1 cellular context compared by ENCODE assay signal in genomic region chr5:122076669-122077450, GRCh38.
A peak's percentile ranks its signal among the peaks of the same experiment; 100 is the strongest.
TF ChIP-seq lines count a peak whose summit lies in the region.

No MANE protein-coding gene starts in this region.

TF ChIP-seq in HepG2, 621 proteins besides CTCF, POLR2A, EP300 and RAD21 (continued from another document and continues in another):
- TF ChIP-seq STAT6 (CRISPR knock-in tag; IDR thresholded peaks at IDR 0.05; ENCODE audit: borderline replicate concordance) = no peak
- no peak for TF ChIP-seq FUBP1 (CRISPR knock-in tag; IDR thresholded peaks at IDR 0.05; ENCODE audit: borderline replicate concordance)
- TF ChIP-seq ZNF850 (CRISPR knock-in tag; conservative IDR thresholded peaks at IDR 0.05) = no peak
- TF ChIP-seq TFDP1 (CRISPR knock-in tag; IDR thresholded peaks at IDR 0.05; ENCODE audit: borderline replicate concordance) = peak; percentile 57; the same call in 1 of the 2 replicates
- TF ChIP-seq ZBTB20 (CRISPR knock-in tag; IDR thresholded peaks at IDR 0.05; ENCODE audit: borderline replicate concordance, low read depth) = no peak
- no peak for TF ChIP-seq KLF9 (CRISPR knock-in tag; IDR thresholded peaks at IDR 0.05; ENCODE audit: low read depth)
- TF ChIP-seq ADNP (CRISPR knock-in tag; IDR thresholded peaks at IDR 0.05) = peak; percentile 20; the same call in 1 of the 2 replicates
- TF ChIP-seq ZNF12 (CRISPR knock-in tag; IDR thresholded peaks at IDR 0.05) = no peak
- no peak for TF ChIP-seq ZNF484 (CRISPR knock-in tag; IDR thresholded peaks at IDR 0.05; ENCODE audit: borderline replicate concordance, low read depth)
- TF ChIP-seq ZNF510 (CRISPR knock-in tag; IDR thresholded peaks at IDR 0.05; ENCODE audit: low read depth) = no peak
- TF ChIP-seq CSRNP1 (CRISPR knock-in tag; IDR thresholded peaks at IDR 0.05) = no peak
- no peak for TF ChIP-seq ELF4 (CRISPR knock-in tag; IDR thresholded peaks at IDR 0.05; ENCODE audit: borderline replicate concordance)
- TF ChIP-seq SRSF9 (IDR thresholded peaks at IDR 0.05; ENCODE audit: borderline replicate concordance, insufficient read depth, low read depth, low read length, poor library complexity, severe bottlenecking) = no peak
- TF ChIP-seq E2F5 (CRISPR knock-in tag; conservative IDR thresholded peaks at IDR 0.05) = no peak
- TF ChIP-seq PTBP1 (IDR thresholded peaks at IDR 0.05; ENCODE audit: low read depth, low read length, poor library complexity, severe bottlenecking) = no peak
- no peak for TF ChIP-seq CHCHD3 (CRISPR knock-in tag; IDR thresholded peaks at IDR 0.05)
- TF ChIP-seq ZNF367 (CRISPR knock-in tag; IDR thresholded peaks at IDR 0.05; ENCODE audit: borderline replicate concordance) = no peak
- peak; percentile 25; the same call in 1 of the 2 replicates for TF ChIP-seq EED (CRISPR knock-in tag; IDR thresholded peaks at IDR 0.05)
- no peak for TF ChIP-seq ZNF644 (CRISPR knock-in tag; IDR thresholded peaks at IDR 0.05; ENCODE audit: low read depth)
- TF ChIP-seq SIN3B (IDR thresholded peaks at IDR 0.05; ENCODE audit: low read length) = no peak
- peak; percentile 86 for TF ChIP-seq SALL1 (CRISPR knock-in tag; IDR thresholded peaks at IDR 0.05)
- TF ChIP-seq RFX3 (CRISPR knock-in tag; IDR thresholded peaks at IDR 0.05) = no peak
- no peak for TF ChIP-seq ZBTB2 (CRISPR knock-in tag; IDR thresholded peaks at IDR 0.05; ENCODE audit: low read depth)
- no peak for TF ChIP-seq ZNF24 (IDR thresholded peaks at IDR 0.05)
- no peak for TF ChIP-seq HNRNPUL1 (IDR thresholded peaks at IDR 0.05; ENCODE audit: low read depth, low read length)
- TF ChIP-seq GMEB2 (CRISPR knock-in tag; IDR thresholded peaks at IDR 0.05; ENCODE audit: low read depth) = no peak
- TF ChIP-seq TRIM24 (CRISPR knock-in tag; IDR thresholded peaks at IDR 0.05) = no peak
- no peak for TF ChIP-seq ZFP82 (CRISPR knock-in tag; IDR thresholded peaks at IDR 0.05; ENCODE audit: borderline replicate concordance)
- no peak for TF ChIP-seq ZBTB26 (CRISPR knock-in tag; IDR thresholded peaks at IDR 0.05; ENCODE audit: borderline replicate concordance)
- TF ChIP-seq EEA1 (CRISPR knock-in tag; IDR thresholded peaks at IDR 0.05; ENCODE audit: borderline replicate concordance) = no peak
- TF ChIP-seq HMG20A (CRISPR knock-in tag; IDR thresholded peaks at IDR 0.05; ENCODE audit: borderline replicate concordance) = no peak
- no peak for TF ChIP-seq SRF (IDR thresholded peaks at IDR 0.05; ENCODE audit: low read depth, low read length)
- TF ChIP-seq FOXK2 (IDR thresholded peaks at IDR 0.05) = no peak
- TF ChIP-seq RBFOX2 (IDR thresholded peaks at IDR 0.05; ENCODE audit: low read depth, low read length) = no peak; the same call in 1 of the 2 replicates
- 0 out of 2 replicates have a peak, but pooled peaks have one; percentile 7 for TF ChIP-seq YEATS4 (CRISPR knock-in tag; IDR thresholded peaks at IDR 0.05; ENCODE audit: borderline replicate concordance)
- TF ChIP-seq RXRA (CRISPR knock-in tag; IDR thresholded peaks at IDR 0.05) = peak; percentile 29; the same call in 1 of the 2 replicates
- TF ChIP-seq HCFC1 (IDR thresholded peaks at IDR 0.05; ENCODE audit: low read depth, low read length) = no peak
- TF ChIP-seq ATF3 (CRISPR knock-in tag; IDR thresholded peaks at IDR 0.05) = no peak
- no peak for TF ChIP-seq NAIF1 (CRISPR knock-in tag; IDR thresholded peaks at IDR 0.05; ENCODE audit: borderline replicate concordance)
